1 cellular context compared by ENCODE assay signal in genomic region chr18:3294435-3295080, GRCh38.
TF ChIP-seq lines count a peak whose summit lies in the region.

No MANE protein-coding gene starts in this region.

TF ChIP-seq in H1, 55 proteins besides CTCF, POLR2A, EP300 and RAD21:
- TF ChIP-seq SUZ12 (IDR thresholded peaks at IDR 0.05; ENCODE audit: low read length) (no peak), RBBP5 (IDR thresholded peaks at IDR 0.05; ENCODE audit: borderline replicate concordance, low read depth, low read length) (no peak), KDM1A (IDR thresholded peaks at IDR 0.05; ENCODE audit: borderline replicate concordance, low read length) (no peak), MAFK (IDR thresholded peaks at IDR 0.05; ENCODE audit: low read depth, low read length) (peak; percentile 59; the same call in 1 of the 2 replicates), GABPA (IDR thresholded peaks at IDR 0.05; ENCODE audit: borderline replicate concordance, insufficient read depth, low read length) (no peak), EZH2 (IDR thresholded peaks at IDR 0.05; ENCODE audit: low read depth, low read length, severe bottlenecking) (no peak), PHF8 (conservative IDR thresholded peaks at IDR 0.05; ENCODE audit: low read depth, low read length) (no peak), BACH1 (IDR thresholded peaks at IDR 0.05; ENCODE audit: low read length) (peak; percentile 60; the same call in 1 of the 2 replicates), SIRT6 (IDR thresholded peaks at IDR 0.05; ENCODE audit: low read length) (no peak), ZNF274 (IDR thresholded peaks at IDR 0.05; ENCODE audit: borderline replicate concordance, extremely low read depth, low read length) (no peak), MAX (IDR thresholded peaks at IDR 0.05) (no peak), SP4 (IDR thresholded peaks at IDR 0.05; ENCODE audit: low read length) (no peak)
